In the genomic region with DNA sequence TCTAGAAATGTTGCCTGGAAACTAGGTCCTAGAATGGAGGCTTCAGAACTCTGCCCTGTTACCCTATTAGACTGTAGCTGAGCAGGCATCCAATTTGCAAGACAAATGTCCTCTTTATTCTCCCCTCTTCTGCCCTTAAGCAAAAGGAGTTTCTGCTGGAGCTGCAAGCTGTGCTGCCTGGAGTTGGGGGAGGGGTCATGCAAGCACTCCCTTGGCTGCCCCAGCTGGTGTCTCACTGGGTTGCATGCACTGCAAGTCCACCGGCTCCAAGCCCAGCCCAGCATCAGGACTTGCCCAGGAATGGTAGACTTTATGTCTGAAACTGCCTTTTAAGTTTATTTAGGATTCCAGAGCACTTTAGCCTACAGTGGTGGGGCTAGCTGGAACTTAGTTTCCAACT, we compare ENCODE assay signal across 19 cellular contexts. TPM values are rescaled to one million over a fixed set of nuclear protein-coding genes. Genes with fewer than 3 reads are reported as not detected.
DNase-seq lines count a peak whose midpoint lies in the region; ATAC-seq and TF ChIP-seq lines count a peak whose summit lies in the region.
"Had no signal": no experiment of that assay in that cellular context is flagged by ENCODE, and none has a peak within 500 bp of the region (broad histone marks: within the 10 kb centered on the region; RNA-seq: fewer than 3 reads in every experiment).

No MANE protein-coding gene starts in this region.

- H3K27me3 Mint-ChIP-seq in activated CD8-positive, alpha-beta T cell treated with anti-CD3 and anti-CD28 coated beads for 36 hours = no peaks in the 10 kb centered on the region

- H2AFZ ChIP-seq in HCT116 (ENCODE audit: low read depth, low read length, poor library complexity, severe bottlenecking) = no peak overlapping the region

- TF ChIP-seq POLR2A in HCT116 (IDR thresholded peaks at IDR 0.05; ENCODE audit: borderline replicate concordance, extremely low read depth, insufficient read depth, insufficient read length) = no peak

- TF ChIP-seq RAD21 in HCT116 (IDR thresholded peaks at IDR 0.05; ENCODE audit: low read depth) = no peak

- CTCF ChIA-PET in HCT116 (lab: Charles Lee) = no interaction called here
- CTCF ChIA-PET in activated CD8-positive, alpha-beta T cell treated with anti-CD3 and anti-CD28 coated beads for 36 hours (lab: Charles Lee) = no interaction called here

- peaks cover 21% of the 10 kb centered on the region for H3K9me3 Mint-ChIP-seq in activated CD8-positive, alpha-beta T cell treated with anti-CD3 and anti-CD28 coated beads for 36 hours

- no peaks in the 10 kb centered on the region for H3K27me3 ChIP-seq in HCT116 (ENCODE audit: insufficient read depth, low read length)
- H3K27me3 ChIP-seq: colonic mucosa, transverse colon had no signal

- H3K9ac ChIP-seq in HCT116 (ENCODE audit: low read length) = no peak overlapping the region
- H3K9ac ChIP-seq: KMS-11 had no signal

- H3K79me2 ChIP-seq in HCT116 (ENCODE audit: insufficient read depth, low read length) = no peaks in the 10 kb centered on the region

- H4K20me1 ChIP-seq in HCT116 (ENCODE audit: insufficient read depth) = no peaks in the 10 kb centered on the region

- H3K4me1 ChIP-seq in HCT116 (ENCODE audit: control insufficient read depth in 1 of 2, insufficient read depth in 2 of 2, low read length in 2 of 2) = no peaks in the 10 kb centered on the region
- H3K4me1 ChIP-seq: colonic mucosa, transverse colon had no signal

- TF ChIP-seq CTCF in HCT116 (IDR thresholded peaks at IDR 0.05 in 2 of 3, conservative IDR thresholded peaks at IDR 0.05 in 1 of 3; ENCODE audit: borderline replicate concordance in 1 of 3, insufficient read depth in 1 of 3, low read depth in 2 of 3, low read length in 2 of 3) = no peak
- TF ChIP-seq CTCF in activated CD8-positive, alpha-beta T cell treated with anti-CD3 and anti-CD28 coated beads for 36 hours (IDR thresholded peaks at IDR 0.05) = no peak

- no peak overlapping the region for H3K4me3 Mint-ChIP-seq in activated CD8-positive, alpha-beta T cell treated with anti-CD3 and anti-CD28 coated beads for 36 hours
- H3K4me3 Mint-ChIP-seq: nephron progenitor cell; T-helper 2 cell treated with Interferon-gamma antibody and Interleukin-4, amounts not matched to agents 5 μg/mL and 100 μg/mL, for 36 hours had no signal

- no peaks in the 10 kb centered on the region for H3K9me3 ChIP-seq in HCT116 (ENCODE audit: control insufficient read depth in 1 of 2, insufficient read depth in 1 of 2, low read depth in 1 of 2, low read length in 2 of 2)
- H3K9me3 ChIP-seq: colonic mucosa had no signal

- no peaks in the 10 kb centered on the region for H3K4me1 Mint-ChIP-seq in activated CD8-positive, alpha-beta T cell treated with anti-CD3 and anti-CD28 coated beads for 36 hours (ENCODE audit: low read depth)

- no peaks in the 10 kb centered on the region for H3K9me2 ChIP-seq in HCT116 (ENCODE audit: insufficient read depth)

- POLR2A ChIA-PET in HCT116 (lab: Charles Lee) = no interaction called here
- POLR2A ChIA-PET in activated CD8-positive, alpha-beta T cell treated with anti-CD3 and anti-CD28 coated beads for 36 hours (lab: Charles Lee) = no interaction called here

- BruUV-seq in HCT116 (replicated peaks; lab: Mats Ljungman, UMichigan) = no TSS peak

- no peak overlapping the region for H3K27ac ChIP-seq in HCT116 (ENCODE audit: low read depth, low read length)
- H3K27ac ChIP-seq: colonic mucosa, KMS-11, transverse colon had no signal

- H3K36me3 Mint-ChIP-seq in activated CD8-positive, alpha-beta T cell treated with anti-CD3 and anti-CD28 coated beads for 36 hours (ENCODE audit: low read depth) = peaks cover 11% of the 10 kb centered on the region

- no peaks in the 10 kb centered on the region for H3K36me3 ChIP-seq in HCT116 (ENCODE audit: control insufficient read depth in 1 of 2, insufficient read depth in 2 of 2, low read length in 2 of 2)
- H3K36me3 ChIP-seq: colonic mucosa, transverse colon had no signal

- RAD21 ChIA-PET in HCT116 (lab: Charles Lee; ENCODE audit: low non-redundant PET in 1 of 2, low total read pairs in 2 of 2, uncharacterized antibody in 2 of 2, unreplicated experiment in 2 of 2) = no interaction called here

- H3K4me2 ChIP-seq in HCT116 (ENCODE audit: low read length) = no peak overlapping the region
- H3K4me2 ChIP-seq: KMS-11 had no signal

- no peak overlapping the region for H3K27ac Mint-ChIP-seq in activated CD8-positive, alpha-beta T cell treated with anti-CD3 and anti-CD28 coated beads for 36 hours
- H3K27ac Mint-ChIP-seq: nephron progenitor cell; T-helper 2 cell treated with Interferon-gamma antibody and Interleukin-4, amounts not matched to agents 5 μg/mL and 100 μg/mL, for 36 hours had no signal

- DNase-seq in DMS 273 (lab: John Stamatoyannopoulos, UW; ENCODE audit: unreplicated experiment) (peak; percentile 81), HCT116 (ENCODE audit: low read depth, low spot score) (no peak), NCI-H526 (lab: John Stamatoyannopoulos, UW) (peak; percentile 79 to 87), foreskin melanocyte (peak; percentile 4), dermis blood vessel endothelial cell (no peak)
- DNase-seq in activated CD8-positive, alpha-beta T cell treated with anti-CD3 and anti-CD28 coated beads for 36 hours = no peak
- DNase-seq: activated CD4-positive, alpha-beta T cell treated with anti-CD3 and anti-CD28 coated beads for 1 hour; colonic mucosa; nephron progenitor cell; stimulated activated naive CD4-positive, alpha-beta T cell; transverse colon had no signal

- ATAC-seq in HCT116 (peak; percentile 46; the same call in 1 of the 2 replicates), HG02763 (IDR thresholded peaks at IDR 0.05; ENCODE audit: unreplicated experiment) (no peak), HG02970 (IDR thresholded peaks at IDR 0.05; ENCODE audit: low FRiP score, unreplicated experiment) (no peak)
- ATAC-seq in activated CD8-positive, alpha-beta T cell treated with anti-CD3 and anti-CD28 coated beads for 36 hours = no peak

- intact Hi-C loops in HCT116 (cut with micrococcal nuclease) = no loop called here
- intact Hi-C loops in activated CD8-positive, alpha-beta T cell treated with anti-CD3 and anti-CD28 coated beads for 36 hours (cut with micrococcal nuclease) = no loop called here

- no peak overlapping the region for H3K4me3 ChIP-seq in HCT116 (replicated peaks in 1 of 2; ENCODE audit: low read depth in 1 of 2, low read length in 2 of 2)
- H3K4me3 ChIP-seq: colonic mucosa, transverse colon had no signal

TF ChIP-seq in HCT116, 20 proteins besides CTCF, POLR2A, EP300 and RAD21:
- no peak for TF ChIP-seq SRF (IDR thresholded peaks at IDR 0.05; ENCODE audit: low read depth)
- no peak for TF ChIP-seq EGR1 (IDR thresholded peaks at IDR 0.05; ENCODE audit: low read depth)
- no peak for TF ChIP-seq YY1 (IDR thresholded peaks at IDR 0.05; ENCODE audit: extremely low read depth, insufficient replicate concordance, low read depth, low read length)
- TF ChIP-seq CEBPB (IDR thresholded peaks at IDR 0.05; ENCODE audit: low read depth) = no peak
- no peak for TF ChIP-seq EZH2phosphoT487 (IDR thresholded peaks at IDR 0.05; ENCODE audit: borderline replicate concordance)
- TF ChIP-seq SP1 (IDR thresholded peaks at IDR 0.05; ENCODE audit: low read depth) = no peak

RNA-seq across cellular contexts. Expression of a gene that starts 15.7 kb away (rescaled TPM):
- total RNA-seq in HCT116 (2021; ENCODE audit: unreplicated experiment) (not detected), dermis blood vessel endothelial cell (not detected in 2 replicates)
- not detected in 2 replicates for polyA plus RNA-seq in HCT116 (2012)
- total RNA-seq in activated CD8-positive, alpha-beta T cell treated with anti-CD3 and anti-CD28 coated beads for 36 hours = not detected
- total RNA-seq: astrocyte, kidney epithelial cell, renal cortical epithelial cell, Right ventricle myocardium inferior had no signal

RNA-seq across cellular contexts. Expression of a gene that starts 47.6 kb away (rescaled TPM):
- total RNA-seq in HCT116 (2021; ENCODE audit: unreplicated experiment) (132 TPM), dermis blood vessel endothelial cell (58.5 and 65.9 TPM in 2 replicates)
- polyA plus RNA-seq in HCT116 (2012) = 367 and 418 TPM in 2 replicates
- not detected for total RNA-seq in activated CD8-positive, alpha-beta T cell treated with anti-CD3 and anti-CD28 coated beads for 36 hours

Comparison
In these comparisons a context has a peak if more than half of its experiments do, and no peak if none do; other contexts are left out.
1. DNase-seq: peak in DMS 273 (single experiment), NCI-H526 (2 of 2) and foreskin melanocyte (single experiment); none in HCT116 (single experiment), dermis blood vessel endothelial cell (single experiment) and activated CD8-positive, alpha-beta T cell treated with anti-CD3 and anti-CD28 coated beads for 36 hours (single experiment).
2. RNA of a gene that starts 47.6 kb away (total RNA-seq): 132 TPM in HCT116 (single experiment) and 58.5 to 65.9 TPM in dermis blood vessel endothelial cell; not detected in activated CD8-positive, alpha-beta T cell treated with anti-CD3 and anti-CD28 coated beads for 36 hours; every median in the first group is over 10 times any median in the second.